Comparison of ENCODE assay signal across 27 cellular contexts in genomic region chr9:91803970-91804752, GRCh38.
DNase-seq lines count a peak whose midpoint lies in the region; ATAC-seq and TF ChIP-seq lines count a peak whose summit lies in the region.
"Had no signal": no experiment of that assay in that cellular context is flagged by ENCODE, and none has a peak within 500 bp of the region (broad histone marks: within the 10 kb centered on the region; RNA-seq: fewer than 3 reads in every experiment).

No MANE protein-coding gene starts in this region.

- 65% methylated on average over 13 of the region's 13 CpGs for WGBS in right cardiac atrium
- 84% methylated on average over 9 of the region's 13 CpGs for WGBS in esophagus muscularis mucosa

- peak overlapping the region; percentile 40 for H3K27ac ChIP-seq in right cardiac atrium (ENCODE audit: low read length)
- H3K27ac ChIP-seq in esophagus muscularis mucosa (replicated peaks in 1 of 4) = peak overlapping the region in 3 of 4 donors; percentile 20 to 68 (median 33)
- H3K27ac ChIP-seq: ascending aorta; BLaER1 treated with 17β-estradiol and CSF1 and Interleukin-3, amounts not matched to agents 10 nM and 100 nM; lower lobe of right lung; neural progenitor cell; prostate gland; SJSA1; thyroid gland had no signal

- no peak for TF ChIP-seq POLR2A in esophagus muscularis mucosa (IDR thresholded peaks at IDR 0.05; ENCODE audit: low read depth)

- TF ChIP-seq CTCF in esophagus muscularis mucosa (IDR thresholded peaks at IDR 0.05) = no peak
- TF ChIP-seq CTCF in GM13976 (IDR thresholded peaks at IDR 0.05; ENCODE audit: borderline replicate concordance, control extremely low read depth, extremely low read depth, insufficient read depth, missing control alignments) = no peak

- intact Hi-C loops in right cardiac atrium (cut with DNase I) (no loop called here), Right ventricle myocardium inferior (cut with DNase I) (no loop called here), esophagus muscularis mucosa (cut with DNase I) (no loop called here), posterior vena cava (cut with DNase I) (no loop called here)

- in situ Hi-C loops in GM13976 (cut with MboI; ENCODE audit: low sequenced_read_pairs, unreplicated experiment) = no loop called here

- DNase-seq in right cardiac atrium (peak in 2 of 3 donors; percentile 31 to 62), Right ventricle myocardium inferior (ENCODE audit: missing footprints) (no peak), esophagus muscularis mucosa (ENCODE audit: extremely low spot score) (no peak), posterior vena cava (ENCODE audit: low spot score) (peak; percentile 76), ureter (ENCODE audit: low spot score) (peak; percentile 27), GM13976 (ENCODE audit: low spot score) (no peak), midbrain (lab: John Stamatoyannopoulos, UW) (no peak)
- no peak for DNase-seq in activated effector memory CD4-positive, alpha-beta T cell treated with Interleukin-2 at 50 U/mL for 16 hours
- DNase-seq: activated CD4-positive, CD25-positive, alpha-beta regulatory T cell treated with anti-CD3 and anti-CD28 coated beads, Interleukin-2, amount 50 U/mL, for 72 hours; activated naive CD4-positive, alpha-beta T cell treated with anti-CD3 and anti-CD28 coated beads, Interleukin-2, amount 50 U/mL, for 16 hours; Caco-2; DMS79; GF-D8; kidney; lower lobe of right lung; NCI-H187; NCI-H524 treated with DMSO at 0.1 percent for 48 hours; Peyer's patch; small intestine; stimulated activated CD4-positive, alpha-beta T cell treated with anti-CD3 and anti-CD28 coated beads, Interleukin-2, amount 100 ng/mL, for 24 hours; T-helper 1 cell; thyroid gland had no signal

- H3K4me1 ChIP-seq in right cardiac atrium (ENCODE audit: control insufficient read depth, insufficient read depth, low read length) (peaks cover 8% of the 10 kb centered on the region), esophagus muscularis mucosa (peaks cover 5 to 91% (median 83%) of the 10 kb centered on the region in 4 donors)
- H3K4me1 ChIP-seq: ascending aorta, Caco-2, prostate gland had no signal

- H3K36me3 ChIP-seq in esophagus muscularis mucosa = no peaks in the 10 kb centered on the region
- H3K36me3 ChIP-seq: ascending aorta; BLaER1 treated with 17β-estradiol and CSF1 and Interleukin-3, amounts not matched to agents 10 nM and 100 nM; lower lobe of right lung; neural progenitor cell; Peyer's patch; prostate gland; SJSA1; thyroid gland had no signal

- no peaks in the 10 kb centered on the region for H3K27me3 ChIP-seq in right cardiac atrium (ENCODE audit: control insufficient read depth, insufficient read depth)
- H3K27me3 ChIP-seq in esophagus muscularis mucosa = no peaks in the 10 kb centered on the region
- H3K27me3 ChIP-seq: ascending aorta; BLaER1 treated with 17β-estradiol and CSF1 and Interleukin-3, amounts not matched to agents 10 nM and 100 nM; neural progenitor cell; Peyer's patch; SJSA1; thyroid gland had no signal

- ATAC-seq in right cardiac atrium (peak; percentile 61 to 63), Right ventricle myocardium inferior (no peak)
- ATAC-seq: lower lobe of right lung had no signal

- no peak for TF ChIP-seq EP300 in esophagus muscularis mucosa (IDR thresholded peaks at IDR 0.05)

- no peaks in the 10 kb centered on the region for H3K9me3 ChIP-seq in right cardiac atrium (ENCODE audit: control insufficient read depth, low read length)
- no peaks in the 10 kb centered on the region for H3K9me3 ChIP-seq in esophagus muscularis mucosa
- H3K9me3 ChIP-seq: ascending aorta; BLaER1 treated with 17β-estradiol and CSF1 and Interleukin-3, amounts not matched to agents 10 nM and 100 nM; Caco-2; lower lobe of right lung; Peyer's patch; prostate gland; SJSA1; thyroid gland had no signal

- H3K4me3 ChIP-seq in right cardiac atrium (ENCODE audit: low read length) (no peak overlapping the region), esophagus muscularis mucosa (no peak overlapping the region)
- H3K4me3 ChIP-seq: ascending aorta; BLaER1 treated with 17β-estradiol and CSF1 and Interleukin-3, amounts not matched to agents 10 nM and 100 nM; lower lobe of right lung; neural progenitor cell; Peyer's patch; prostate gland; SJSA1; thyroid gland had no signal

Comparison
In these comparisons a context has a peak if more than half of its experiments do, and no peak if none do; other contexts are left out.
1. DNase-seq: peak in right cardiac atrium (2 of 3), posterior vena cava (single experiment) and ureter (single experiment); none in Right ventricle myocardium inferior (single experiment), esophagus muscularis mucosa (single experiment), activated effector memory CD4-positive, alpha-beta T cell treated with Interleukin-2 at 50 U/mL for 16 hours (single experiment), GM13976 (single experiment) and midbrain (single experiment).